8 cellular contexts compared by ENCODE assay signal in the genomic region with DNA sequence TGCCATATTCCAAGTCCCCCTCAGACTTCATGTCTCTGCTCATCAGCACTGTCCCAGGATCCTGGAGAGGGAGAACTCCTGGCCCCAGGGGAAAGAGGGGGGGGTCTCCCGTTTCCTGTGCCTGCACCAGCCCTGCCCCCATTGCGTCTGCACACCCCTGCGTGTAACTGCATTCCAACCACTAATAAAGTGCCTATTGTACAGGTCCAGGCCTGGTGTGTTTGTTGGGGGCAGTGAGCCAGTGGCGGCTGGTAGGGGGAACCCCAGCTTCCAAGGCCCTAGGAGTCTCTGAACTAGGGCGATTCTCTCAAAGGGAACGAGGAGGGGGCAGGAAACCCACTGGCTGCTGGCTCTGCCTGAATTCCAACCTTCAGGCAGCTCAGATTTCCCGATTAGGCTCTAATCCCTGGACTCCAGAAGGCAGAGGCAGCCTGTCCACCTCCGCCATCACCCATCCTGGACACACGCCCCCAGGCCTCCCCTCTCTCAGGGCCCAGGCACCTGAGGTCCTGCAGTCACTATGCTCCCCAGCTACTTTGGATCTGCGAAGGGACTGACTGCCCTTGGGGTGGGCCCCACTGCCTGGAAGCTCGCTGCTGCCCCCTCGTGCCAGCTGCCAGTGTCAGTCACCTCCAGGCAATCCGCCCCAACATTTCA. TPM values are rescaled to one million over a fixed set of nuclear protein-coding genes. Genes with fewer than 3 reads are reported as not detected.
DNase-seq lines count a peak whose midpoint lies in the region; ATAC-seq and TF ChIP-seq lines count a peak whose summit lies in the region.

No MANE protein-coding gene starts in this region.

- no peak overlapping the region for H2BK5ac ChIP-seq in mesenchymal stem cell (ENCODE audit: low read depth, low read length, poor library complexity, severe bottlenecking)

- H2AFZ ChIP-seq in mesenchymal stem cell (ENCODE audit: low read depth, low read length), result no peak overlapping the region

- no peaks in the 10 kb centered on the region for H3K9me3 Mint-ChIP-seq in effector memory CD8-positive, alpha-beta T cell

- no peak overlapping the region for H2BK15ac ChIP-seq in mesenchymal stem cell (ENCODE audit: low read depth, poor library complexity, severe bottlenecking)

- peaks cover 42% of the 10 kb centered on the region for H3K36me3 Mint-ChIP-seq in effector memory CD8-positive, alpha-beta T cell (ENCODE audit: insufficient read depth)

- H2AK5ac ChIP-seq in mesenchymal stem cell (ENCODE audit: low read length, severe bottlenecking), result no peak overlapping the region

- H3K27ac ChIP-seq in C4-2B (no peak overlapping the region), mesenchymal stem cell (ENCODE audit: low read length, poor library complexity, severe bottlenecking) (no peak overlapping the region)

- H2BK120ac ChIP-seq in mesenchymal stem cell (ENCODE audit: low read depth, low read length), result no peak overlapping the region

- H2BK12ac ChIP-seq in mesenchymal stem cell (ENCODE audit: low read length in 2 of 2), result peak overlapping the region in 1 of 2 experiments; percentile 47

- no peak overlapping the region for H3K4me3 ChIP-seq in mesenchymal stem cell (ENCODE audit: insufficient read depth in 1 of 2, low read depth in 1 of 2, low read length in 2 of 2)

- H3K18ac ChIP-seq in mesenchymal stem cell (ENCODE audit: low read depth in 1 of 2, low read length in 2 of 2), result peak overlapping the region in 1 of 2 experiments; percentile 29

- peaks cover 9% of the 10 kb centered on the region for H3K4me1 ChIP-seq in mesenchymal stem cell (ENCODE audit: control insufficient read depth, insufficient read depth, low read depth, low read length)

- H3K27me3 ChIP-seq in mesenchymal stem cell (ENCODE audit: control insufficient read depth in 1 of 2, insufficient read depth in 1 of 2, low read length in 2 of 2), result no peaks in the 10 kb centered on the region

- peak overlapping the region in 1 of 2 donors; percentile 79 for H3K27ac Mint-ChIP-seq in effector memory CD8-positive, alpha-beta T cell

- H3K27me3 Mint-ChIP-seq in effector memory CD8-positive, alpha-beta T cell, result no peaks in the 10 kb centered on the region

- peak overlapping the region; percentile 16 for H3K9ac ChIP-seq in mesenchymal stem cell (ENCODE audit: low read length)

- H3K4me1 Mint-ChIP-seq in effector memory CD8-positive, alpha-beta T cell (ENCODE audit: low read depth in 2 of 2), result peaks cover 8% of the 10 kb centered on the region in 2 donors

- peak; percentile 97 for ATAC-seq in effector memory CD8-positive, alpha-beta T cell (replicated peaks)
- ATAC-seq in HG02970 (IDR thresholded peaks at IDR 0.05; ENCODE audit: low FRiP score, unreplicated experiment), result no peak

- TF ChIP-seq CTCF in C4-2B (conservative IDR thresholded peaks at IDR 0.05), result peak; percentile 95

- H3K79me1 ChIP-seq in mesenchymal stem cell (replicated peaks; ENCODE audit: low read length, poor library complexity, severe bottlenecking), result peaks cover 3% of the 10 kb centered on the region

- H4K91ac ChIP-seq in mesenchymal stem cell (ENCODE audit: low read length), result no peak overlapping the region

- H4K8ac ChIP-seq in mesenchymal stem cell (ENCODE audit: low read length), result no peak overlapping the region

- peaks cover 17 to 44% of the 10 kb centered on the region in 2 experiments for H3K36me3 ChIP-seq in mesenchymal stem cell (ENCODE audit: control insufficient read depth in 1 of 2, insufficient read depth in 2 of 2, low read depth in 1 of 2, low read length in 2 of 2)

- WGBS in mesenchymal stem cell, result 20% methylated on average over 10 of the region's 13 CpGs

- no peak overlapping the region for H3K4me3 Mint-ChIP-seq in effector memory CD8-positive, alpha-beta T cell

- no peak overlapping the region for H3K4ac ChIP-seq in mesenchymal stem cell (ENCODE audit: low read depth in 1 of 2, low read length in 2 of 2)

- DNase-seq in HK-2 (ENCODE audit: unreplicated experiment) (peak; percentile 67), NOMO-1 treated with dmso at 0.1 percent for 144 hours (lab: John Stamatoyannopoulos, UW; ENCODE audit: unreplicated experiment) (peak; percentile 48), mesenchymal stem cell (peak; percentile 79)
- DNase-seq in activated CD8-positive, alpha-beta memory T cell treated with anti-CD3 and anti-CD28 coated beads for 48 hours (ENCODE audit: low read depth in 2 of 3, low spot score in 2 of 3), result peak; percentile 52 to 58 (median 57)
- DNase-seq in effector memory CD8-positive, alpha-beta T cell, result peak; percentile 84 to 85 (median 85)
- peak; percentile 62 to 69 for DNase-seq in stimulated activated CD8-positive, alpha-beta memory T cell treated with anti-CD3 and anti-CD28 coated beads, Interleukin-15, amount 100 ng/mL, for 4 hours (ENCODE audit: low read depth in 2 of 2)

- H3K9me3 ChIP-seq in mesenchymal stem cell (ENCODE audit: control insufficient read depth, low read length), result no peaks in the 10 kb centered on the region

- H3K23ac ChIP-seq in mesenchymal stem cell (ENCODE audit: low read length in 2 of 2), result peak overlapping the region in 1 of 2 experiments; percentile 74

- H3K14ac ChIP-seq in mesenchymal stem cell (ENCODE audit: low read length in 2 of 2), result no peak overlapping the region

- no peak overlapping the region for H3K4me2 ChIP-seq in mesenchymal stem cell (ENCODE audit: low read length, poor library complexity, severe bottlenecking)

RNA-seq across cellular contexts. Expression of a gene that starts 9.7 kb away (rescaled TPM):
- 127 TPM for polyA plus RNA-seq in mesenchymal stem cell (2013, experiment 1 of 2)
- 122 TPM for polyA plus RNA-seq in mesenchymal stem cell (2013, experiment 2 of 2)

RNA-seq across cellular contexts. Expression of a gene that starts 19.1 kb away (rescaled TPM):
- polyA plus RNA-seq in mesenchymal stem cell (2013, experiment 1 of 2), result 140 TPM
- 144 TPM for polyA plus RNA-seq in mesenchymal stem cell (2013, experiment 2 of 2)

RNA-seq across cellular contexts. Expression of a gene that starts 56.8 kb away (rescaled TPM):
- 15.1 TPM for polyA plus RNA-seq in mesenchymal stem cell (2013, experiment 1 of 2)
- 14.3 TPM for polyA plus RNA-seq in mesenchymal stem cell (2013, experiment 2 of 2)

RNA-seq across cellular contexts. Expression of a gene that starts 57.4 kb away (rescaled TPM):
- 1.3 TPM for polyA plus RNA-seq in mesenchymal stem cell (2013, experiment 1 of 2)
- polyA plus RNA-seq in mesenchymal stem cell (2013, experiment 2 of 2), result 2.3 TPM
